Comparison of ENCODE assay signal across 26 cellular contexts in the genomic region with DNA sequence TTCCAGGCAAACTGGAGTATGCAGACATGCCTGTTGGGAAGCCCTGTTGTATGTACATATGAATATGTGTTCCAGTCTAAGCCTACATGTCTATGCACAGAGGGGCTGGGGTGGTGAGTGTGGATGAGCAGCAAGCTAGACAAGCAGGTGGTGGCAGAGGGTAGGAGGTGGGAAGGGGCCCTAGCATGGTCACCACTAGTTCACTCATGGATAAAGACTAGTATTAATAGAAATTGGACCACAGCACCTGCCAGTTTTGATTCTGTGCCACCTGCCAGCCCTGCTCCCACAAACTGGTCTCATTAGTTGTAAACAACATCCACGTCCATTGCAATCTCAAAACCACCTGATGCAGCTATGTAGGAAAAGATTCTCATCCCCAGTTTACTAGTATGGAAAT. TPM values are rescaled to one million over a fixed set of nuclear protein-coding genes. Genes with fewer than 3 reads are reported as not detected.
"Had no signal": no experiment of that assay in that cellular context is flagged by ENCODE, and none has a peak within 500 bp of the region (broad histone marks: within the 10 kb centered on the region; RNA-seq: fewer than 3 reads in every experiment).

No MANE protein-coding gene starts in this region.

- H3K4me1 Mint-ChIP-seq: activated B cell treated with CpG ODN at 0.5 μM for 24 hours; activated CD8-positive, alpha-beta memory T cell treated with anti-CD3 and anti-CD28 coated beads, Interleukin-2, amount 10 ng/mL, durations not matched to agents 7 days and 5 days; activated T-helper 17 cell treated with anti-CD3 and anti-CD28 coated beads, Interleukin-2, amount 50 U/mL, for 72 hours had no signal

- H3K27ac ChIP-seq: brain microvascular endothelial cell, cardiac muscle cell, KMS-11, PC-9 had no signal

- H3K9ac ChIP-seq: KMS-11 had no signal

- H3K4me3 Mint-ChIP-seq: activated B cell treated with CpG ODN at 0.5 μM for 24 hours; activated CD4-positive, alpha-beta T cell treated with anti-CD3 and anti-CD28 coated beads, Interleukin-2, amount 10 ng/mL, durations not matched to agents 24 days and 14 days; activated CD8-positive, alpha-beta memory T cell treated with anti-CD3 and anti-CD28 coated beads, Interleukin-2, amount 10 ng/mL, durations not matched to agents 7 days and 5 days; activated naive CD4-positive, alpha-beta T cell treated with anti-CD3 and anti-CD28 coated beads for 36 hours; activated naive CD8-positive, alpha-beta T cell; activated T-helper 17 cell treated with anti-CD3 and anti-CD28 coated beads, Interleukin-2, amount 50 U/mL, for 72 hours; T-helper 17 cell had no signal

- H2AFZ ChIP-seq: PC-9 had no signal

- H3K4me3 ChIP-seq: cardiac muscle cell, PC-9 had no signal

- H3K9me3 Mint-ChIP-seq: activated B cell treated with CpG ODN at 0.5 μM for 24 hours; activated CD4-positive, alpha-beta T cell treated with anti-CD3 and anti-CD28 coated beads, Interleukin-2, amount 10 ng/mL, durations not matched to agents 24 days and 14 days; activated naive CD4-positive, alpha-beta T cell treated with anti-CD3 and anti-CD28 coated beads for 36 hours; activated T-helper 17 cell treated with anti-CD3 and anti-CD28 coated beads, Interleukin-2, amount 50 U/mL, for 72 hours had no signal

- ATAC-seq: activated CD8-positive, alpha-beta memory T cell treated with anti-CD3 and anti-CD28 coated beads, Interleukin-2, amount 10 ng/mL, durations not matched to agents 7 days and 5 days; activated T-helper 17 cell treated with anti-CD3 and anti-CD28 coated beads, Interleukin-2, amount 50 U/mL, for 72 hours; T-helper 17 cell had no signal

- DNase-seq: activated B cell treated with CpG ODN at 0.5 μM for 24 hours; activated CD4-positive, alpha-beta T cell treated with anti-CD3 and anti-CD28 coated beads for 1 hour; activated CD4-positive, alpha-beta T cell treated with anti-CD3 and anti-CD28 coated beads, Interleukin-2, amount 10 ng/mL, durations not matched to agents 24 days and 14 days; activated CD4-positive, alpha-beta T cell treated with anti-CD3 and anti-CD28 coated beads, Interleukin-2, amount 50 U/mL, for 48 hours; activated CD8-positive, alpha-beta memory T cell treated with anti-CD3 and anti-CD28 coated beads, Interleukin-2, amount 10 ng/mL, durations not matched to agents 7 days and 5 days; activated gamma-delta T cell; activated naive CD4-positive, alpha-beta T cell treated with anti-CD3 and anti-CD28 coated beads for 36 hours; activated T-cell treated with anti-CD3 and anti-CD28 coated beads, Interleukin-2, amount 50 U/mL, for 48 hours; brain microvascular endothelial cell; NCI-H1092 treated with DMSO at 0.1 percent for 48 hours; NCI-H1417 treated with DMSO at 0.1 percent for 48 hours; NCI-H1694; NCI-H2029 treated with DMSO at 0.1 percent for 48 hours; NCI-H345; NCI-H510A treated with DMSO at 0.1 percent for 48 hours; NCI-H69; PC-9; SHP77 treated with DMSO at 0.1 percent for 48 hours; T-helper 17 cell; T-helper 9 cell had no signal

- H3K4me2 ChIP-seq: KMS-11, PC-9 had no signal

- H3K27me3 Mint-ChIP-seq: activated B cell treated with CpG ODN at 0.5 μM for 24 hours; activated CD4-positive, alpha-beta T cell treated with anti-CD3 and anti-CD28 coated beads, Interleukin-2, amount 10 ng/mL, durations not matched to agents 24 days and 14 days; activated CD8-positive, alpha-beta memory T cell treated with anti-CD3 and anti-CD28 coated beads, Interleukin-2, amount 10 ng/mL, durations not matched to agents 7 days and 5 days; activated naive CD8-positive, alpha-beta T cell; activated T-helper 17 cell treated with anti-CD3 and anti-CD28 coated beads, Interleukin-2, amount 50 U/mL, for 72 hours; T-helper 17 cell had no signal

- H3K27me3 ChIP-seq: brain microvascular endothelial cell, cardiac muscle cell had no signal

- H3K27ac Mint-ChIP-seq: activated B cell treated with CpG ODN at 0.5 μM for 24 hours; activated CD4-positive, alpha-beta T cell treated with anti-CD3 and anti-CD28 coated beads, Interleukin-2, amount 10 ng/mL, durations not matched to agents 24 days and 14 days; activated CD8-positive, alpha-beta memory T cell treated with anti-CD3 and anti-CD28 coated beads, Interleukin-2, amount 10 ng/mL, durations not matched to agents 7 days and 5 days; activated naive CD4-positive, alpha-beta T cell treated with anti-CD3 and anti-CD28 coated beads for 36 hours; activated naive CD8-positive, alpha-beta T cell; T-helper 17 cell had no signal

RNA-seq across cellular contexts. Expression of gene THRSP, which starts 1.6 kb away (rescaled TPM):
- total RNA-seq: activated B cell treated with CpG ODN at 0.5 μM for 24 hours; activated CD4-positive, alpha-beta T cell treated with anti-CD3 and anti-CD28 coated beads, Interleukin-2, amount 10 ng/mL, durations not matched to agents 24 days and 14 days; activated CD8-positive, alpha-beta memory T cell treated with anti-CD3 and anti-CD28 coated beads, Interleukin-2, amount 10 ng/mL, durations not matched to agents 7 days and 5 days; activated naive CD4-positive, alpha-beta T cell treated with anti-CD3 and anti-CD28 coated beads for 36 hours; activated T-helper 17 cell treated with anti-CD3 and anti-CD28 coated beads, Interleukin-2, amount 50 U/mL, for 72 hours; cardiac muscle cell; MCF 10A; SK-MEL-5; T-helper 17 cell had no signal
- polyA plus RNA-seq: cardiac muscle cell had no signal

RNA-seq across cellular contexts. Expression of gene KCTD14, which starts 42.2 kb away (rescaled TPM):
- total RNA-seq: SK-MEL-5 had no signal
